ENCODE assay signal across 2 cellular contexts in genomic region chr2:200337621-200338020, GRCh38.
TF ChIP-seq lines count a peak whose summit lies in the region.

No MANE protein-coding gene starts in this region.

TF ChIP-seq in IMR-90, 13 proteins besides CTCF, POLR2A, EP300 and RAD21:
- no peak for TF ChIP-seq CEBPB (IDR thresholded peaks at IDR 0.05; ENCODE audit: low read depth, low read length)
- no peak for TF ChIP-seq FOS (IDR thresholded peaks at IDR 0.05; ENCODE audit: low read depth, low read length)
- no peak for TF ChIP-seq MXI1 (IDR thresholded peaks at IDR 0.05; ENCODE audit: borderline replicate concordance, low read depth, low read length)

TF ChIP-seq in HepG2, 621 proteins besides CTCF, POLR2A, EP300 and RAD21:
- TF ChIP-seq, protein P1, sequence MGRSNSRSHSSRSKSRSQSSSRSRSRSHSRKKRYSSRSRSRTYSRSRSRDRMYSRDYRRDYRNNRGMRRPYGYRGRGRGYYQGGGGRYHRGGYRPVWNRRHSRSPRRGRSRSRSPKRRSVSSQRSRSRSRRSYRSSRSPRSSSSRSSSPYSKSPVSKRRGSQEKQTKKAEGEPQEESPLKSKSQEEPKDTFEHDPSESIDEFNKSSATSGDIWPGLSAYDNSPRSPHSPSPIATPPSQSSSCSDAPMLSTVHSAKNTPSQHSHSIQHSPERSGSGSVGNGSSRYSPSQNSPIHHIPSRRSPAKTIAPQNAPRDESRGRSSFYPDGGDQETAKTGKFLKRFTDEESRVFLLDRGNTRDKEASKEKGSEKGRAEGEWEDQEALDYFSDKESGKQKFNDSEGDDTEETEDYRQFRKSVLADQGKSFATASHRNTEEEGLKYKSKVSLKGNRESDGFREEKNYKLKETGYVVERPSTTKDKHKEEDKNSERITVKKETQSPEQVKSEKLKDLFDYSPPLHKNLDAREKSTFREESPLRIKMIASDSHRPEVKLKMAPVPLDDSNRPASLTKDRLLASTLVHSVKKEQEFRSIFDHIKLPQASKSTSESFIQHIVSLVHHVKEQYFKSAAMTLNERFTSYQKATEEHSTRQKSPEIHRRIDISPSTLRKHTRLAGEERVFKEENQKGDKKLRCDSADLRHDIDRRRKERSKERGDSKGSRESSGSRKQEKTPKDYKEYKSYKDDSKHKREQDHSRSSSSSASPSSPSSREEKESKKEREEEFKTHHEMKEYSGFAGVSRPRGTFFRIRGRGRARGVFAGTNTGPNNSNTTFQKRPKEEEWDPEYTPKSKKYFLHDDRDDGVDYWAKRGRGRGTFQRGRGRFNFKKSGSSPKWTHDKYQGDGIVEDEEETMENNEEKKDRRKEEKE (IDR thresholded peaks at IDR 0.05) = no peak
- TF ChIP-seq KAT2B (IDR thresholded peaks at IDR 0.05; ENCODE audit: borderline replicate concordance, low read depth, low read length) (no peak), MLXIP (CRISPR knock-in tag; IDR thresholded peaks at IDR 0.05; ENCODE audit: borderline replicate concordance) (no peak), RBM22 (optimal IDR thresholded peaks at IDR 0.05; ENCODE audit: low read length) (peak; percentile 49), RORA (CRISPR knock-in tag; IDR thresholded peaks at IDR 0.05) (no peak)
- TF ChIP-seq, protein P2, sequence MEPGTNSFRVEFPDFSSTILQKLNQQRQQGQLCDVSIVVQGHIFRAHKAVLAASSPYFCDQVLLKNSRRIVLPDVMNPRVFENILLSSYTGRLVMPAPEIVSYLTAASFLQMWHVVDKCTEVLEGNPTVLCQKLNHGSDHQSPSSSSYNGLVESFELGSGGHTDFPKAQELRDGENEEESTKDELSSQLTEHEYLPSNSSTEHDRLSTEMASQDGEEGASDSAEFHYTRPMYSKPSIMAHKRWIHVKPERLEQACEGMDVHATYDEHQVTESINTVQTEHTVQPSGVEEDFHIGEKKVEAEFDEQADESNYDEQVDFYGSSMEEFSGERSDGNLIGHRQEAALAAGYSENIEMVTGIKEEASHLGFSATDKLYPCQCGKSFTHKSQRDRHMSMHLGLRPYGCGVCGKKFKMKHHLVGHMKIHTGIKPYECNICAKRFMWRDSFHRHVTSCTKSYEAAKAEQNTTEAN (CRISPR knock-in tag; conservative IDR thresholded peaks at IDR 0.05) = no peak
